In genomic region chr7:36279251-36279925, GRCh38 we compare ENCODE assay signal across 9 cellular contexts.
DNase-seq lines count a peak whose midpoint lies in the region; ATAC-seq and TF ChIP-seq lines count a peak whose summit lies in the region.
"Had no signal": no experiment of that assay in that cellular context is flagged by ENCODE, and none has a peak within 500 bp of the region (broad histone marks: within the 10 kb centered on the region; RNA-seq: fewer than 3 reads in every experiment).

No MANE protein-coding gene starts in this region.

- no peak for TF ChIP-seq CTCF in esophagus muscularis mucosa (IDR thresholded peaks at IDR 0.05)
- TF ChIP-seq CTCF in left lung (IDR thresholded peaks at IDR 0.05): no peak

- peaks cover 46 to 79% (median 73%) of the 10 kb centered on the region in 4 donors for H3K4me1 ChIP-seq in esophagus muscularis mucosa
- peaks cover 3 to 49% of the 10 kb centered on the region in 2 donors for H3K4me1 ChIP-seq in left lung

- POLR2A ChIA-PET in activated CD4-positive, alpha-beta memory T cell treated with anti-CD3 and anti-CD28 coated beads for 36 hours (lab: Charles Lee): no interaction called here

- TF ChIP-seq POLR2A in esophagus muscularis mucosa (IDR thresholded peaks at IDR 0.05; ENCODE audit: low read depth): no peak

- H3K36me3 ChIP-seq in esophagus muscularis mucosa (no peaks in the 10 kb centered on the region), left lung (no peaks in the 10 kb centered on the region)

- peak overlapping the region in 3 of 4 donors; percentile 61 to 77 (median 76) for H3K27ac ChIP-seq in esophagus muscularis mucosa (replicated peaks in 1 of 4)
- H3K27ac ChIP-seq in left lung: no peak overlapping the region

- H3K4me3 ChIP-seq in esophagus muscularis mucosa (no peak overlapping the region), left lung (no peak overlapping the region)

- intact Hi-C loops in esophagus muscularis mucosa (cut with DNase I): no loop called here
- intact Hi-C loops in left lung (cut with DNase I): no loop called here
- intact Hi-C loops in activated CD4-positive, alpha-beta memory T cell treated with anti-CD3 and anti-CD28 coated beads for 36 hours (cut with micrococcal nuclease): no loop called here

- no peak overlapping the region for H3K27ac Mint-ChIP-seq in activated CD4-positive, alpha-beta memory T cell treated with anti-CD3 and anti-CD28 coated beads for 36 hours

- no peaks in the 10 kb centered on the region for H3K27me3 Mint-ChIP-seq in activated CD4-positive, alpha-beta memory T cell treated with anti-CD3 and anti-CD28 coated beads for 36 hours

- TF ChIP-seq EP300 in esophagus muscularis mucosa (IDR thresholded peaks at IDR 0.05): no peak

- H3K4me1 Mint-ChIP-seq in activated CD4-positive, alpha-beta memory T cell treated with anti-CD3 and anti-CD28 coated beads for 36 hours (ENCODE audit: low read depth): peaks cover 29% of the 10 kb centered on the region

- H3K4me3 Mint-ChIP-seq in activated CD4-positive, alpha-beta memory T cell treated with anti-CD3 and anti-CD28 coated beads for 36 hours: no peak overlapping the region

- 95% methylated on average over 8 of the region's 9 CpGs for WGBS in esophagus muscularis mucosa

- CTCF ChIA-PET in activated CD4-positive, alpha-beta memory T cell treated with anti-CD3 and anti-CD28 coated beads for 36 hours (lab: Charles Lee): interaction anchor here (1.2 to 3.3 kb wide), 3 partner anchors 11 to 294 kb away, joined by 6 to 14 read pairs (median 7); no protein-coding TSS in a partner anchor

- H3K9me3 ChIP-seq in esophagus muscularis mucosa (no peaks in the 10 kb centered on the region), left lung (no peaks in the 10 kb centered on the region)

- DNase-seq in COLO668 (lab: John Stamatoyannopoulos, UW; ENCODE audit: unreplicated experiment) (peak; percentile 56), esophagus muscularis mucosa (ENCODE audit: extremely low spot score) (no peak), left lung (no peak)
- DNase-seq in activated effector memory CD4-positive, alpha-beta T cell treated with anti-CD3 and anti-CD28 coated beads, Interleukin-2, amount 50 U/mL, for 16 hours: no peak
- no peak for DNase-seq in activated CD4-positive, alpha-beta memory T cell treated with anti-CD3 and anti-CD28 coated beads for 36 hours
- DNase-seq: DND-41 had no signal

- no peaks in the 10 kb centered on the region for H3K9me3 Mint-ChIP-seq in activated CD4-positive, alpha-beta memory T cell treated with anti-CD3 and anti-CD28 coated beads for 36 hours

- H3K36me3 Mint-ChIP-seq in activated CD4-positive, alpha-beta memory T cell treated with anti-CD3 and anti-CD28 coated beads for 36 hours: no peaks in the 10 kb centered on the region

- H3K27me3 ChIP-seq in esophagus muscularis mucosa (no peaks in the 10 kb centered on the region), left lung (no peaks in the 10 kb centered on the region)

- ATAC-seq in GM19452 (IDR thresholded peaks at IDR 0.05; ENCODE audit: unreplicated experiment): peak; percentile 70
- peak; percentile 71 for ATAC-seq in HG03196 (IDR thresholded peaks at IDR 0.05; ENCODE audit: unreplicated experiment)
- ATAC-seq in left lung: no peak
- ATAC-seq in HG03280 (IDR thresholded peaks at IDR 0.05; ENCODE audit: unreplicated experiment): no peak

Comparison
In these comparisons a context has a peak if more than half of its experiments do, and no peak if none do; other contexts are left out.
1. ATAC-seq: peak in GM19452 (single experiment) and HG03196 (single experiment); none in left lung (single experiment) and HG03280 (single experiment).
2. H3K27ac ChIP-seq: peak in esophagus muscularis mucosa (3 of 4); none in left lung (0 of 2).